Comparison of ENCODE assay signal across 8 cellular contexts in the genomic region with DNA sequence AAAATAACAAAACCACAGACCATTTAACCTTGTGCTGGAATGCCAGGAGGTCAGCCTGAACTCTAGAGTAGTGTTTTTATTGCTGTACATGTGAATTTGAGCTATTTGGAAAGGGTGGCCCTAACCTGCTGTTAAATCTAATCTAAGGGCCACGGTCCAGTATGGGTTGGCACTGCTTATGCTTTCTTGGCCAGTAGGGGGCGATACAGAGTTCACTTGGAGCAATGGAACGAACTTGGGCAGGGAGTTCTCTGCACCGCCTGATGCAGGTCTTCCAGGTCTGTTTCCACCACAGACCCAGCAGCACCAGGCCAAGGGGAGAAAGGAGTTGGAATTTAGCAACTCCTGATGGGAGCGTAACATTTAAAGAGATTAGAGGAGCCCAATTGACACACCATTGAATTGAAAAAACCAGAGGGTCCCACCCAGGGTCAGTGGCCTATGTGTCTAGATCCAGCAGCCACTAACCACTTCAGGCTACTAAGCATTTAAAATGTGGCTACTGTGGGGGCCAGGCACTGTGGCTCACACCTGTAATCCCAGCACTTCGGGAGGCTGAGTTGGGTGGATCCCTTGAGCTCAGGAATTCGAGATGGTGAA.
A peak's percentile ranks its signal among the peaks of the same experiment; 100 is the strongest.
DNase-seq lines count a peak whose midpoint lies in the region; ATAC-seq, FAIRE-seq and TF ChIP-seq lines count a peak whose summit lies in the region.

No MANE protein-coding gene starts in this region.

- no peaks in the 10 kb centered on the region for H3K9me3 ChIP-seq in keratinocyte (ENCODE audit: control insufficient read depth, low read depth, low read length)

- peaks cover 1% of the 10 kb centered on the region for H4K20me1 ChIP-seq in keratinocyte (ENCODE audit: control insufficient read depth, extremely low read depth, insufficient read depth, low read length)

- H3K4me2 ChIP-seq in keratinocyte (ENCODE audit: control insufficient read depth, extremely low read depth, insufficient read depth, low read depth, low read length): no peak overlapping the region

- no peaks in the 10 kb centered on the region for H3K36me3 ChIP-seq in keratinocyte (ENCODE audit: control insufficient read depth in 2 of 2, extremely low read depth in 1 of 2, insufficient read depth in 2 of 2, low read length in 2 of 2)

- peak; percentile 23 to 34 for DNase-seq in AML-193 (lab: John Stamatoyannopoulos, UW)
- DNase-seq in RWPE1 (ENCODE audit: low spot score): no peak
- peak; percentile 51 for DNase-seq in activated gamma-delta T cell treated with anti-CD3 and anti-CD28 coated beads, Interleukin-2, amount 50 U/mL, for 16 hours (ENCODE audit: low read depth)
- no peak for DNase-seq in keratinocyte (ENCODE audit: low read depth, low spot score)
- DNase-seq in stimulated activated CD8-positive, alpha-beta memory T cell treated with anti-CD3 and anti-CD28 coated beads, Interleukin-15, amount 100 ng/mL, for 1 hour (ENCODE audit: low read depth): peak; percentile 45
- no peak for DNase-seq in NCI-H446 treated with DMSO at 0.1 percent for 48 hours (lab: John Stamatoyannopoulos, UW)

- no peak overlapping the region for H3K9ac ChIP-seq in keratinocyte (ENCODE audit: control insufficient read depth, extremely low read depth, insufficient read depth, low read length)

- H3K27me3 ChIP-seq in keratinocyte (ENCODE audit: control insufficient read depth, extremely low read depth, insufficient read depth, low read length): no peaks in the 10 kb centered on the region

- FAIRE-seq in keratinocyte (lab: Jason Lieb, UNC): no peak

- ATAC-seq in GM19351 (IDR thresholded peaks at IDR 0.05; ENCODE audit: unreplicated experiment) (peak; percentile 56), HG03045 (IDR thresholded peaks at IDR 0.05; ENCODE audit: unreplicated experiment) (no peak)

- no peak overlapping the region for H2AFZ ChIP-seq in keratinocyte (ENCODE audit: control insufficient read depth, low read length)

- H3K79me2 ChIP-seq in keratinocyte (ENCODE audit: control insufficient read depth, insufficient read depth, low read length): no peaks in the 10 kb centered on the region

- dilution Hi-C loops in keratinocyte (cut with MboI; ENCODE audit: extremely low pct_ligation_motif_present, low sequenced_read_pairs): no loop called here

- CTCF ChIA-PET in RWPE1 (lab: Yijun Ruan, JAX): interaction anchor here (0.6 to 1.7 kb wide), 20 partner anchors 8 to 886 kb away, joined by 3 to 8 read pairs (median 3); no protein-coding TSS in a partner anchor

- H3K4me3 ChIP-seq in keratinocyte (ENCODE audit: control insufficient read depth in 2 of 3, extremely low read depth in 1 of 3, insufficient read depth in 2 of 3, low read depth in 1 of 3, low read length in 3 of 3): no peak overlapping the region

- H3K27ac ChIP-seq in RWPE1 (no peak overlapping the region), keratinocyte (ENCODE audit: control insufficient read depth, insufficient read depth, low read length) (no peak overlapping the region)

- H3K4me1 ChIP-seq in keratinocyte (ENCODE audit: control insufficient read depth, extremely low read depth, insufficient read depth, low read length): no peaks in the 10 kb centered on the region

- POLR2A ChIA-PET in RWPE1 (lab: Yijun Ruan, JAX; ENCODE audit: low non-redundant PET): no interaction called here

- H3K9me1 ChIP-seq in keratinocyte (ENCODE audit: control insufficient read depth, extremely low read depth, insufficient read depth, low read length): no peaks in the 10 kb centered on the region

- TF ChIP-seq CTCF in RWPE1 (conservative IDR thresholded peaks at IDR 0.05; ENCODE audit: low read depth) (peak; percentile 71), keratinocyte (optimal IDR thresholded peaks at IDR 0.05 in 1 of 3, IDR thresholded peaks at IDR 0.05 in 1 of 3, conservative IDR thresholded peaks at IDR 0.05 in 1 of 3; ENCODE audit: extremely low read depth in 1 of 3, insufficient read depth in 2 of 3, low read length in 3 of 3) (peak; percentile 77 to 85 (median 79))

Comparison
In these comparisons a context has a peak if more than half of its experiments do, and no peak if none do; other contexts are left out.
1. DNase-seq: peak in AML-193 (2 of 2), activated gamma-delta T cell treated with anti-CD3 and anti-CD28 coated beads, Interleukin-2, amount 50 U/mL, for 16 hours (single experiment) and stimulated activated CD8-positive, alpha-beta memory T cell treated with anti-CD3 and anti-CD28 coated beads, Interleukin-15, amount 100 ng/mL, for 1 hour (single experiment); none in RWPE1 (single experiment), keratinocyte (single experiment) and NCI-H446 treated with DMSO at 0.1 percent for 48 hours (single experiment).